Comparison of ENCODE assay signal across 8 cellular contexts in genomic region chr9:85741112-85741874, GRCh38. TPM values are rescaled to one million over a fixed set of nuclear protein-coding genes. Genes with fewer than 3 reads are reported as not detected.
DNase-seq lines count a peak whose midpoint lies in the region; ATAC-seq and TF ChIP-seq lines count a peak whose summit lies in the region.

No MANE protein-coding gene starts in this region.

- peaks cover 21% of the 10 kb centered on the region for H3K79me2 ChIP-seq in smooth muscle cell (ENCODE audit: low read depth)

- ATAC-seq in GM19395 (IDR thresholded peaks at IDR 0.05; ENCODE audit: unreplicated experiment) (peak; percentile 59), HG03469 (IDR thresholded peaks at IDR 0.05; ENCODE audit: unreplicated experiment) (peak; percentile 31)

- H3F3A ChIP-seq in smooth muscle cell (ENCODE audit: low read depth): peaks cover 8% of the 10 kb centered on the region

- H3K4me3 ChIP-seq in ascending aorta (peak overlapping the region; percentile 88 to 98), iPS-15b (ENCODE audit: low read depth, low read length) (peak overlapping the region; percentile 56), smooth muscle cell (peak overlapping the region; percentile 95)

- peaks cover 0 to 8% of the 10 kb centered on the region in 2 donors for H3K4me1 ChIP-seq in ascending aorta
- H3K4me1 ChIP-seq in iPS-15b (ENCODE audit: control insufficient read depth, insufficient read depth, low read length): peaks cover 28% of the 10 kb centered on the region
- H3K4me1 ChIP-seq in smooth muscle cell (ENCODE audit: low read depth): peaks cover 35% of the 10 kb centered on the region

- H3K27ac ChIP-seq in C4-2B (peak overlapping the region; percentile 70), ascending aorta (peak overlapping the region; percentile 83 to 86), smooth muscle cell (ENCODE audit: low read depth) (peak overlapping the region; percentile 41)

- DNase-seq in T follicular helper cell (ENCODE audit: low read depth) (peak; percentile 62), ascending aorta (ENCODE audit: low spot score in 2 of 2) (peak in 1 of 2 donors; percentile 78), smooth muscle cell (lab: John Stamatoyannopoulos, UW; ENCODE audit: unreplicated experiment) (no peak), NCI-H1048 (lab: John Stamatoyannopoulos, UW) (no peak)

- H3K9ac ChIP-seq in iPS-15b (ENCODE audit: low read depth, low read length) (peak overlapping the region; percentile 85), smooth muscle cell (ENCODE audit: low read depth) (peak overlapping the region; percentile 82)

- peak overlapping the region; percentile 96 for H2AFZ ChIP-seq in smooth muscle cell (ENCODE audit: low read depth)

- no peaks in the 10 kb centered on the region for H3K9me3 ChIP-seq in ascending aorta
- H3K9me3 ChIP-seq in iPS-15b (ENCODE audit: control insufficient read depth, insufficient read depth, low read length): no peaks in the 10 kb centered on the region
- H3K9me3 ChIP-seq in smooth muscle cell (replicated peaks; ENCODE audit: low read depth): no peaks in the 10 kb centered on the region

- intact Hi-C loops in ascending aorta (cut with DNase I): loop anchor here (2.0 to 10.0 kb wide), 6 partner anchors 46 to 1974 kb away; partner anchors contain the start of genes ISCA1, NAA35 and TUT7

- H3K36me3 ChIP-seq in ascending aorta (no peaks in the 10 kb centered on the region), iPS-15b (ENCODE audit: control insufficient read depth, insufficient read depth, low read length) (no peaks in the 10 kb centered on the region), smooth muscle cell (ENCODE audit: low read depth) (no peaks in the 10 kb centered on the region)

- 1% methylated on average over 63 of the region's 74 CpGs for WGBS in smooth muscle cell (ENCODE audit: low lambda C conversion rate)

- H4K20me1 ChIP-seq in smooth muscle cell (ENCODE audit: low read depth): no peaks in the 10 kb centered on the region

- H3K4me2 ChIP-seq in smooth muscle cell: peak overlapping the region; percentile 92

- H3K27me3 ChIP-seq in ascending aorta (no peaks in the 10 kb centered on the region), iPS-15b (ENCODE audit: control insufficient read depth, insufficient read depth, low read length) (no peaks in the 10 kb centered on the region), smooth muscle cell (ENCODE audit: low read depth) (no peaks in the 10 kb centered on the region)

- no peak for TF ChIP-seq CTCF in C4-2B (conservative IDR thresholded peaks at IDR 0.05)
- TF ChIP-seq CTCF in ascending aorta (IDR thresholded peaks at IDR 0.05): no peak
- TF ChIP-seq CTCF in smooth muscle cell (IDR thresholded peaks at IDR 0.05; ENCODE audit: borderline replicate concordance, insufficient read depth, poor library complexity, severe bottlenecking): no peak

RNA-seq across cellular contexts. Expression of gene AGTPBP1, which starts 0.5 kb away (rescaled TPM):
- total RNA-seq in ascending aorta (28.3 TPM), smooth muscle cell (7.0 and 8.2 TPM in 2 replicates)
- polyA plus RNA-seq in smooth muscle cell: 1.8 and 4.6 TPM in 2 replicates
